22 cellular contexts compared by ENCODE assay signal in genomic region chr14:74683406-74683805, GRCh38. TPM values are rescaled to one million over a fixed set of nuclear protein-coding genes. Genes with fewer than 3 reads are reported as not detected.
DNase-seq lines count a peak whose midpoint lies in the region; ATAC-seq and TF ChIP-seq lines count a peak whose summit lies in the region.
"Had no signal": no experiment of that assay in that cellular context is flagged by ENCODE, and none has a peak within 500 bp of the region (broad histone marks: within the 10 kb centered on the region; RNA-seq: fewer than 3 reads in every experiment).

No MANE protein-coding gene starts in this region.

- H3K9me3 Mint-ChIP-seq in activated naive CD8-positive, alpha-beta T cell (ENCODE audit: low read depth): no peaks in the 10 kb centered on the region
- H3K9me3 Mint-ChIP-seq in activated naive CD8-positive, alpha-beta T cell treated with anti-CD3 and anti-CD28 coated beads, Interleukin-2, amount 50 U/mL, for 24 hours: no peaks in the 10 kb centered on the region

- H3K4me3 ChIP-seq in NB4 (ENCODE audit: low read depth, low read length) (no peak overlapping the region), dorsolateral prefrontal cortex (no peak overlapping the region)
- H3K4me3 ChIP-seq: A549, cardiac muscle cell, right lobe of liver, uterus had no signal

- no peak for TF ChIP-seq POLR2A in NB4 (IDR thresholded peaks at IDR 0.05; ENCODE audit: extremely low read depth, insufficient read length)

- no peaks in the 10 kb centered on the region for H3K27me3 ChIP-seq in dorsolateral prefrontal cortex
- H3K27me3 ChIP-seq: cardiac muscle cell, foreskin keratinocyte, right lobe of liver, uterus had no signal

- intact Hi-C loops in dorsolateral prefrontal cortex (cut with DNase I): no loop called here
- intact Hi-C loops in Right ventricle myocardium inferior (cut with DNase I): no loop called here

- no peak for ATAC-seq in activated naive CD8-positive, alpha-beta T cell treated with anti-CD3 and anti-CD28 coated beads, Interleukin-2, amount 50 U/mL, for 24 hours
- ATAC-seq in GM21447 (IDR thresholded peaks at IDR 0.05; ENCODE audit: unreplicated experiment) (no peak), Right ventricle myocardium inferior (no peak)
- ATAC-seq: A549, foreskin keratinocyte, right lobe of liver had no signal

- H3K27ac ChIP-seq in dorsolateral prefrontal cortex: peak overlapping the region in 40 of 59 donors; percentile 7 to 93 (median 76)
- H3K27ac ChIP-seq: cardiac muscle cell, foreskin keratinocyte, right lobe of liver, uterus had no signal

- no peak overlapping the region for H3K4me3 Mint-ChIP-seq in activated naive CD8-positive, alpha-beta T cell
- no peak overlapping the region for H3K4me3 Mint-ChIP-seq in activated naive CD8-positive, alpha-beta T cell treated with anti-CD3 and anti-CD28 coated beads, Interleukin-2, amount 50 U/mL, for 24 hours

- peaks cover 26% of the 10 kb centered on the region for H3K4me1 Mint-ChIP-seq in activated naive CD8-positive, alpha-beta T cell (ENCODE audit: low read depth)
- H3K4me1 Mint-ChIP-seq in activated naive CD8-positive, alpha-beta T cell treated with anti-CD3 and anti-CD28 coated beads, Interleukin-2, amount 50 U/mL, for 24 hours: peaks cover 22% of the 10 kb centered on the region

- peak overlapping the region; percentile 76 for H3K27ac Mint-ChIP-seq in activated naive CD8-positive, alpha-beta T cell
- no peak overlapping the region for H3K27ac Mint-ChIP-seq in activated naive CD8-positive, alpha-beta T cell treated with anti-CD3 and anti-CD28 coated beads, Interleukin-2, amount 50 U/mL, for 24 hours

- no peak for DNase-seq in activated naive CD8-positive, alpha-beta T cell treated with anti-CD3 and anti-CD28 coated beads, Interleukin-2, amount 50 U/mL, for 24 hours
- peak; percentile 31 for DNase-seq in NB4 (ENCODE audit: low read depth)
- DNase-seq in dorsolateral prefrontal cortex: no peak
- DNase-seq in G401 (ENCODE audit: low spot score): no peak
- DNase-seq in RKO (ENCODE audit: low spot score): no peak
- no peak for DNase-seq in Right ventricle myocardium inferior (ENCODE audit: missing footprints)
- DNase-seq: activated CD4-positive, CD25-positive, alpha-beta regulatory T cell treated with anti-CD3 and anti-CD28 coated beads, Interleukin-2, amount 50 U/mL, for 72 hours; activated effector memory CD4-positive, alpha-beta T cell treated with Interleukin-2 at 50 U/mL for 16 hours; foreskin keratinocyte; GOT3; KG1; mammary epithelial cell; NCI-H1092 treated with DMSO at 0.1 percent for 48 hours; NCI-H2029 treated with DMSO at 0.1 percent for 48 hours; NCI-H446; right lobe of liver; stimulated activated CD4-positive, alpha-beta T cell treated with anti-CD3 and anti-CD28 coated beads, Interleukin-15, amount 100 ng/mL, for 24 hours; uterus had no signal

- TF ChIP-seq CTCF in NB4 (IDR thresholded peaks at IDR 0.05; ENCODE audit: low read depth, low read length) (no peak), dorsolateral prefrontal cortex (IDR thresholded peaks at IDR 0.05 in 54 of 56, conservative IDR thresholded peaks at IDR 0.05 in 2 of 56; ENCODE audit: low read depth in 1 of 56, partially characterized antibody in 56 of 56) (no peak)

- H3K27me3 Mint-ChIP-seq in activated naive CD8-positive, alpha-beta T cell: no peaks in the 10 kb centered on the region
- no peaks in the 10 kb centered on the region for H3K27me3 Mint-ChIP-seq in activated naive CD8-positive, alpha-beta T cell treated with anti-CD3 and anti-CD28 coated beads, Interleukin-2, amount 50 U/mL, for 24 hours

- in situ Hi-C loops in G401 (cut with HindIII; ENCODE audit: low sequenced_read_pairs): no loop called here

- peaks cover 13% of the 10 kb centered on the region for H3K36me3 Mint-ChIP-seq in activated naive CD8-positive, alpha-beta T cell
- peaks cover 39% of the 10 kb centered on the region for H3K36me3 Mint-ChIP-seq in activated naive CD8-positive, alpha-beta T cell treated with anti-CD3 and anti-CD28 coated beads, Interleukin-2, amount 50 U/mL, for 24 hours (ENCODE audit: low read depth)

RNA-seq across cellular contexts. Expression of gene AREL1, which starts 29.5 kb away (rescaled TPM):
- total RNA-seq in dorsolateral prefrontal cortex (10 to 100 TPM; 29.3 to 61.7 (median 41.7) TPM), Right ventricle myocardium inferior (22.7 TPM)
- total RNA-seq in G401 (2014; rRNA removed; shearing (Covaris generic)): 17.6 and 27.9 TPM in 2 replicates

RNA-seq across cellular contexts. Expression of gene FCF1, which starts 29.5 kb away (rescaled TPM):
- total RNA-seq in dorsolateral prefrontal cortex (10 to 100 TPM; 18.0 to 37.6 (median 25.6) TPM), Right ventricle myocardium inferior (37.6 TPM)
- total RNA-seq in G401 (2014; rRNA removed; shearing (Covaris generic)): 51.4 and 63.4 TPM in 2 replicates
